Comparison of ENCODE assay signal across 17 cellular contexts in genomic region chrX:37330642-37331041, GRCh38. TPM values are rescaled to one million over a fixed set of nuclear protein-coding genes. Genes with fewer than 3 reads are reported as not detected.
DNase-seq lines count a peak whose midpoint lies in the region; ATAC-seq, FAIRE-seq and TF ChIP-seq lines count a peak whose summit lies in the region.
"Had no signal": no experiment of that assay in that cellular context is flagged by ENCODE, and none has a peak within 500 bp of the region (broad histone marks: within the 10 kb centered on the region; RNA-seq: fewer than 3 reads in every experiment).

No MANE protein-coding gene starts in this region.

- H3K9me3 Mint-ChIP-seq in astrocyte (ENCODE audit: unreplicated experiment) = no peaks in the 10 kb centered on the region
- no peaks in the 10 kb centered on the region for H3K9me3 Mint-ChIP-seq in CD4-positive, alpha-beta T cell
- H3K9me3 Mint-ChIP-seq: CD14-positive monocyte had no signal

- no peak overlapping the region for H3K27ac Mint-ChIP-seq in astrocyte (ENCODE audit: unreplicated experiment)
- no peak overlapping the region for H3K27ac Mint-ChIP-seq in CD4-positive, alpha-beta T cell
- H3K27ac Mint-ChIP-seq: CD14-positive monocyte; CD8-positive, alpha-beta memory T cell had no signal

- no peaks in the 10 kb centered on the region for H3K27me3 Mint-ChIP-seq in astrocyte (ENCODE audit: low read depth, unreplicated experiment)
- H3K27me3 Mint-ChIP-seq in CD4-positive, alpha-beta T cell = no peaks in the 10 kb centered on the region

- no peaks in the 10 kb centered on the region for H3K9me3 ChIP-seq in astrocyte (ENCODE audit: insufficient read depth, low read depth, low read length)
- H3K9me3 ChIP-seq in skeletal muscle tissue (ENCODE audit: control insufficient read depth in 3 of 3, low read length in 3 of 3) = no peaks in the 10 kb centered on the region
- H3K9me3 ChIP-seq in CD4-positive, alpha-beta T cell (ENCODE audit: control insufficient read depth, low read length) = no peaks in the 10 kb centered on the region

- no peak for FAIRE-seq in astrocyte (lab: Jason Lieb, UNC)
- FAIRE-seq: H54 had no signal

- H3K27me3 ChIP-seq in astrocyte (ENCODE audit: insufficient read depth, low read length) (no peaks in the 10 kb centered on the region), skeletal muscle tissue (ENCODE audit: control insufficient read depth in 3 of 3, insufficient read depth in 3 of 3, low read length in 3 of 3) (no peaks in the 10 kb centered on the region)
- H3K27me3 ChIP-seq in CD4-positive, alpha-beta T cell (ENCODE audit: control insufficient read depth, insufficient read depth, low read length) = no peaks in the 10 kb centered on the region

- H3K4me2 ChIP-seq in astrocyte (ENCODE audit: low read length) = no peak overlapping the region

- H3K36me3 Mint-ChIP-seq in astrocyte (ENCODE audit: low read depth, unreplicated experiment) = no peaks in the 10 kb centered on the region
- H3K36me3 Mint-ChIP-seq in CD4-positive, alpha-beta T cell (ENCODE audit: low read depth) = no peaks in the 10 kb centered on the region
- H3K36me3 Mint-ChIP-seq: CD14-positive monocyte; CD8-positive, alpha-beta memory T cell had no signal

- no peak for DNase-seq in Right ventricle myocardium superior
- no peak for DNase-seq in cardiac septum (ENCODE audit: low spot score)
- DNase-seq in astrocyte (ENCODE audit: low read depth) = peak; percentile 6
- DNase-seq in left lobe of liver (ENCODE audit: low spot score) = no peak
- DNase-seq in inferior parietal cortex (ENCODE audit: extremely low spot score) = no peak
- DNase-seq in HPDE6-E6E7 (ENCODE audit: extremely low spot score) = no peak
- DNase-seq in CD4-positive, alpha-beta T cell = no peak
- DNase-seq: CD8-positive, alpha-beta memory T cell; DMS53; GF-D8; GM23248 had no signal

- no peaks in the 10 kb centered on the region for H4K20me1 ChIP-seq in astrocyte (ENCODE audit: insufficient read depth, low read length)

- H3K79me2 ChIP-seq in astrocyte (ENCODE audit: insufficient read depth, low read length) = no peaks in the 10 kb centered on the region

- H3K36me3 ChIP-seq in astrocyte (ENCODE audit: insufficient read depth, low read length) = no peaks in the 10 kb centered on the region
- H3K36me3 ChIP-seq in skeletal muscle tissue (ENCODE audit: control insufficient read depth in 3 of 3, insufficient read depth in 3 of 3, low read length in 3 of 3) = no peaks in the 10 kb centered on the region

- H2AFZ ChIP-seq in astrocyte (ENCODE audit: low read depth, low read length) = no peak overlapping the region
- H2AFZ ChIP-seq: GM23248 had no signal

- H3K4me3 ChIP-seq in astrocyte (ENCODE audit: insufficient read depth, low read depth, low read length) = no peak overlapping the region
- no peak overlapping the region for H3K4me3 ChIP-seq in skeletal muscle tissue (ENCODE audit: low read length in 3 of 3)
- H3K4me3 ChIP-seq: GM23248 had no signal

- CTCF ChIA-PET in CD4-positive, alpha-beta T cell (lab: Charles Lee) = no interaction called here

- intact Hi-C loops in Right ventricle myocardium superior (cut with DNase I) (no loop called here), cardiac septum (cut with DNase I) (no loop called here)
- intact Hi-C loops in CD4-positive, alpha-beta T cell (cut with DNase I, micrococcal nuclease) = no loop called here

- no peaks in the 10 kb centered on the region for H3K4me1 Mint-ChIP-seq in astrocyte (ENCODE audit: low read depth, unreplicated experiment)
- H3K4me1 Mint-ChIP-seq in CD4-positive, alpha-beta T cell (ENCODE audit: low read depth) = no peaks in the 10 kb centered on the region
- H3K4me1 Mint-ChIP-seq: CD8-positive, alpha-beta memory T cell had no signal

- TF ChIP-seq CTCF in astrocyte (IDR thresholded peaks at IDR 0.05; ENCODE audit: insufficient read depth, low read depth, low read length) = no peak
- no peak for TF ChIP-seq CTCF in CD4-positive, alpha-beta T cell (IDR thresholded peaks at IDR 0.05)

- no peaks in the 10 kb centered on the region for H3K4me1 ChIP-seq in astrocyte (ENCODE audit: insufficient read depth, low read length)
- H3K4me1 ChIP-seq in skeletal muscle tissue (ENCODE audit: control insufficient read depth in 3 of 3, insufficient read depth in 3 of 3, low read length in 3 of 3) = no peaks in the 10 kb centered on the region

- no peak overlapping the region for H3K27ac ChIP-seq in astrocyte (ENCODE audit: low read depth, low read length)
- peak overlapping the region; percentile 65 for H3K27ac ChIP-seq in skeletal muscle tissue (ENCODE audit: low read depth, low read length)
- no peak overlapping the region for H3K27ac ChIP-seq in CD4-positive, alpha-beta T cell (ENCODE audit: low read depth, low read length)
- H3K27ac ChIP-seq: 22Rv1, GM23248, HL-60 had no signal

- no peak overlapping the region for H3K9ac ChIP-seq in astrocyte (ENCODE audit: low read length)
- peak overlapping the region in 2 of 3 donors; percentile 26 to 41 for H3K9ac ChIP-seq in skeletal muscle tissue (ENCODE audit: low read depth in 1 of 3, low read length in 3 of 3)
- H3K9ac ChIP-seq: GM23248 had no signal

- POLR2A ChIA-PET in CD4-positive, alpha-beta T cell (lab: Charles Lee) = no interaction called here

- no peak overlapping the region for H3K4me3 Mint-ChIP-seq in astrocyte (ENCODE audit: unreplicated experiment)
- no peak overlapping the region for H3K4me3 Mint-ChIP-seq in CD4-positive, alpha-beta T cell
- H3K4me3 Mint-ChIP-seq: CD14-positive monocyte; CD8-positive, alpha-beta memory T cell had no signal

- ATAC-seq in Right ventricle myocardium superior (ENCODE audit: poor library complexity) = peak; percentile 61
- peak; percentile 42 for ATAC-seq in left lobe of liver
- ATAC-seq in CD4-positive, alpha-beta T cell (ENCODE audit: poor library complexity) = no peak
- ATAC-seq: HCT116 had no signal

RNA-seq across cellular contexts. Expression of gene PRRG1, which starts 18.5 kb away (rescaled TPM):
- total RNA-seq in Right ventricle myocardium superior (14.5 TPM), cardiac septum (9.8 TPM), astrocyte (33.0 and 33.7 TPM in 2 replicates), left lobe of liver (6.3 TPM), skeletal muscle tissue (7.8 TPM)
- total RNA-seq in CD4-positive, alpha-beta T cell = not detected
- total RNA-seq: CD8-positive, alpha-beta memory T cell had no signal
